In the genomic region with DNA sequence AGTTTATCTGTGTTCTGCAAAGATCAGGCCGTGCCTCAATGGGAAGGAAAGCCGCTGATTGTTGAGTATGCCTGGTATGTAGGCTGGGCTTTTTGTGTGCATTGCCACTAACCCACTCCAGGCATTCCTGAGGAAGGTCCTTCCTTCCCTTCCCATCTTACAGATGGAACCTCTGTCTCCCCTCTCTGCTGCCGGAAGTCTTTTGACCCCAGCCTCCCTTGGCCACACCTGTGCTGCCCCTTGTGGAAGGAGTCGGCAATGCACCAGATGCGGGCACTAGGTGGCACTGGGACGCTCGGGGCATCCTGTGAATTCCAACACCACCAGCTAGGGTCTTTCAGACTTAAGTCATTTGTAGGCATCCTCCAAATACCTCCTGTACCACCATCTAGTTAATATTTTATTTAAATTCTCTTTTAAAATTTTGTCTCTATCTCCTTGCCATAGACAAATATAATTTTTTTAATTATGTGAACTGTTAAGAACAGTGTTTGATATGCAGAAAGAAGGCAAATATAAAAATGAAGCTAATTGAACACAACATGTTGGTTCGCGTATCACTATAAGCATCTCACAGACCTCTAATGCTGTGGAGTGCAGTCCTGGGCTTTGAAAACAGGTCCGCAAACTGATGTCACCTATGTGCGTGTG, we compare ENCODE assay signal across 1 cellular context.
TF ChIP-seq lines count a peak whose summit lies in the region.

No MANE protein-coding gene starts in this region.

TF ChIP-seq in K562, 482 proteins besides CTCF, POLR2A, EP300 and RAD21 (continued from another document):
- TF ChIP-seq, protein P1, sequence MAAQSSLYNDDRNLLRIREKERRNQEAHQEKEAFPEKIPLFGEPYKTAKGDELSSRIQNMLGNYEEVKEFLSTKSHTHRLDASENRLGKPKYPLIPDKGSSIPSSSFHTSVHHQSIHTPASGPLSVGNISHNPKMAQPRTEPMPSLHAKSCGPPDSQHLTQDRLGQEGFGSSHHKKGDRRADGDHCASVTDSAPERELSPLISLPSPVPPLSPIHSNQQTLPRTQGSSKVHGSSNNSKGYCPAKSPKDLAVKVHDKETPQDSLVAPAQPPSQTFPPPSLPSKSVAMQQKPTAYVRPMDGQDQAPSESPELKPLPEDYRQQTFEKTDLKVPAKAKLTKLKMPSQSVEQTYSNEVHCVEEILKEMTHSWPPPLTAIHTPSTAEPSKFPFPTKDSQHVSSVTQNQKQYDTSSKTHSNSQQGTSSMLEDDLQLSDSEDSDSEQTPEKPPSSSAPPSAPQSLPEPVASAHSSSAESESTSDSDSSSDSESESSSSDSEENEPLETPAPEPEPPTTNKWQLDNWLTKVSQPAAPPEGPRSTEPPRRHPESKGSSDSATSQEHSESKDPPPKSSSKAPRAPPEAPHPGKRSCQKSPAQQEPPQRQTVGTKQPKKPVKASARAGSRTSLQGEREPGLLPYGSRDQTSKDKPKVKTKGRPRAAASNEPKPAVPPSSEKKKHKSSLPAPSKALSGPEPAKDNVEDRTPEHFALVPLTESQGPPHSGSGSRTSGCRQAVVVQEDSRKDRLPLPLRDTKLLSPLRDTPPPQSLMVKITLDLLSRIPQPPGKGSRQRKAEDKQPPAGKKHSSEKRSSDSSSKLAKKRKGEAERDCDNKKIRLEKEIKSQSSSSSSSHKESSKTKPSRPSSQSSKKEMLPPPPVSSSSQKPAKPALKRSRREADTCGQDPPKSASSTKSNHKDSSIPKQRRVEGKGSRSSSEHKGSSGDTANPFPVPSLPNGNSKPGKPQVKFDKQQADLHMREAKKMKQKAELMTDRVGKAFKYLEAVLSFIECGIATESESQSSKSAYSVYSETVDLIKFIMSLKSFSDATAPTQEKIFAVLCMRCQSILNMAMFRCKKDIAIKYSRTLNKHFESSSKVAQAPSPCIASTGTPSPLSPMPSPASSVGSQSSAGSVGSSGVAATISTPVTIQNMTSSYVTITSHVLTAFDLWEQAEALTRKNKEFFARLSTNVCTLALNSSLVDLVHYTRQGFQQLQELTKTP (IDR thresholded peaks at IDR 0.05; ENCODE audit: low read depth in 1 of 2, partially characterized antibody in 2 of 2), result no peak
- TF ChIP-seq ZSCAN32 (CRISPR knock-in tag; IDR thresholded peaks at IDR 0.05), result no peak
- TF ChIP-seq, protein P2, sequence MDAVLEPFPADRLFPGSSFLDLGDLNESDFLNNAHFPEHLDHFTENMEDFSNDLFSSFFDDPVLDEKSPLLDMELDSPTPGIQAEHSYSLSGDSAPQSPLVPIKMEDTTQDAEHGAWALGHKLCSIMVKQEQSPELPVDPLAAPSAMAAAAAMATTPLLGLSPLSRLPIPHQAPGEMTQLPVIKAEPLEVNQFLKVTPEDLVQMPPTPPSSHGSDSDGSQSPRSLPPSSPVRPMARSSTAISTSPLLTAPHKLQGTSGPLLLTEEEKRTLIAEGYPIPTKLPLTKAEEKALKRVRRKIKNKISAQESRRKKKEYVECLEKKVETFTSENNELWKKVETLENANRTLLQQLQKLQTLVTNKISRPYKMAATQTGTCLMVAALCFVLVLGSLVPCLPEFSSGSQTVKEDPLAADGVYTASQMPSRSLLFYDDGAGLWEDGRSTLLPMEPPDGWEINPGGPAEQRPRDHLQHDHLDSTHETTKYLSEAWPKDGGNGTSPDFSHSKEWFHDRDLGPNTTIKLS (IDR thresholded peaks at IDR 0.05; ENCODE audit: borderline replicate concordance, low read depth), result no peak
- TF ChIP-seq, protein P3, sequence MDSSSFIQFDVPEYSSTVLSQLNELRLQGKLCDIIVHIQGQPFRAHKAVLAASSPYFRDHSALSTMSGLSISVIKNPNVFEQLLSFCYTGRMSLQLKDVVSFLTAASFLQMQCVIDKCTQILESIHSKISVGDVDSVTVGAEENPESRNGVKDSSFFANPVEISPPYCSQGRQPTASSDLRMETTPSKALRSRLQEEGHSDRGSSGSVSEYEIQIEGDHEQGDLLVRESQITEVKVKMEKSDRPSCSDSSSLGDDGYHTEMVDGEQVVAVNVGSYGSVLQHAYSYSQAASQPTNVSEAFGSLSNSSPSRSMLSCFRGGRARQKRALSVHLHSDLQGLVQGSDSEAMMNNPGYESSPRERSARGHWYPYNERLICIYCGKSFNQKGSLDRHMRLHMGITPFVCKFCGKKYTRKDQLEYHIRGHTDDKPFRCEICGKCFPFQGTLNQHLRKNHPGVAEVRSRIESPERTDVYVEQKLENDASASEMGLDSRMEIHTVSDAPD (CRISPR knock-in tag; IDR thresholded peaks at IDR 0.05), result no peak
TF ChIP-seq in K562: peak in this region for 0.
